17 cellular contexts compared by ENCODE assay signal in the genomic region with DNA sequence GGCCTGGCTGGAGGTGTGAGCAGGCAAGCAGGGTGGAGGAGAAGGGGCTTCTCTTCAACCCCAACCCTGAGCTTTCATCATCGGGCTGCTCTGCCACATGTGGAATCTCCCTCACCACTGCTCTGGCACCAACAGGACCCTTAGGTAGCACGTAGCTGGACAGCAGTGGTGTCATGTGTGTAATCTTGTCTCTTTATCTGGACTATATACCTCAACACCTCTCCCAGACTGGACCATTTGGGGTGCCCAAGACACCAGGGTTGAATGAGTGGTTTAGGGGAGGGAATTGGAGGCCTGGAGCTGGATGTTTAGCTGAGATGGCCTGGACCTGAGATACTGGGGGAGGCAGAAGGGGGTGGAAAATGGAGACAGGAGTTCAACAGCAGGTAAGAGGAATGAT.
"Had no signal": no experiment of that assay in that cellular context is flagged by ENCODE, and none has a peak within 500 bp of the region (broad histone marks: within the 10 kb centered on the region; RNA-seq: fewer than 3 reads in every experiment).

No MANE protein-coding gene starts in this region.

- DNase-seq: erythroblast; foreskin keratinocyte; kidney glomerular epithelial cell; mucosa of descending colon; posterior cingulate gyrus; sigmoid colon; stimulated activated CD4-positive, alpha-beta T cell treated with anti-CD3 and anti-CD28 coated beads, Interleukin-12 subunit alpha, Interleukin-12 subunit beta, amount 100 ng/mL, for 4 hours; stimulated activated naive CD4-positive, alpha-beta T cell; stomach; substantia nigra; trophoblast cell had no signal

- H3K27ac ChIP-seq: foreskin keratinocyte, hepatocyte, neutrophil, right atrium auricular region, sigmoid colon, skin epidermis, stomach had no signal

- H3K36me3 ChIP-seq: neutrophil, right atrium auricular region, sigmoid colon, stomach had no signal

- H3K4me3 ChIP-seq: hepatocyte, mucosa of descending colon, right atrium auricular region, sigmoid colon, skin epidermis, stomach had no signal

- H3K27me3 ChIP-seq: foreskin keratinocyte, hepatocyte, right atrium auricular region, sigmoid colon, stomach had no signal

- H3K9me3 ChIP-seq: mucosa of descending colon, neutrophil, right atrium auricular region, sigmoid colon, stomach had no signal

- H3K27ac Mint-ChIP-seq: dendritic cell treated with granulocyte-macrophage colony-stimulating factor and Interleukin-4, amounts not matched to agents 40 ng/mL and 50 ng/mL, for 4 days had no signal

- H3K4me2 ChIP-seq: hepatocyte had no signal

- H2AFZ ChIP-seq: hepatocyte had no signal

- H3K4me3 Mint-ChIP-seq: dendritic cell treated with granulocyte-macrophage colony-stimulating factor and Interleukin-4, amounts not matched to agents 40 ng/mL and 50 ng/mL, for 4 days; naive thymus-derived CD8-positive, alpha-beta T cell had no signal

- ATAC-seq: foreskin keratinocyte; mucosa of descending colon; naive thymus-derived CD8-positive, alpha-beta T cell had no signal

- H3K36me3 Mint-ChIP-seq: naive thymus-derived CD8-positive, alpha-beta T cell had no signal

- H3K9me3 Mint-ChIP-seq: dendritic cell treated with granulocyte-macrophage colony-stimulating factor and Interleukin-4, amounts not matched to agents 40 ng/mL and 50 ng/mL, for 4 days; naive thymus-derived CD8-positive, alpha-beta T cell had no signal
